8 cellular contexts compared by ENCODE assay signal in genomic region chr15:65870889-65871533, GRCh38. TPM values are rescaled to one million over a fixed set of nuclear protein-coding genes. Genes with fewer than 3 reads are reported as not detected.
DNase-seq lines count a peak whose midpoint lies in the region; TF ChIP-seq lines count a peak whose summit lies in the region.

No MANE protein-coding gene starts in this region.

- CTCF ChIA-PET in OCI-LY7 (lab: Charles Lee; ENCODE audit: unreplicated experiment), result no interaction called here

- no peaks in the 10 kb centered on the region; the same call in 1 of the 2 replicates for H4K20me1 ChIP-seq in OCI-LY7 (ENCODE audit: insufficient read depth, low read length)

- H4K91ac ChIP-seq in mesenchymal stem cell (ENCODE audit: low read length), result no peak overlapping the region

- POLR2A ChIA-PET in OCI-LY7 (lab: Charles Lee), result interaction anchor here (0.6 to 2.7 kb wide), 5 partner anchors 8 to 327 kb away, joined by 3 to 8 read pairs (median 3); no protein-coding TSS in a partner anchor

- H3K79me1 ChIP-seq in mesenchymal stem cell (replicated peaks; ENCODE audit: low read length, poor library complexity, severe bottlenecking), result no peaks in the 10 kb centered on the region

- H3K9ac ChIP-seq in mesenchymal stem cell (ENCODE audit: low read length), result peak overlapping the region; percentile 99

- H3K79me2 ChIP-seq in OCI-LY7 (ENCODE audit: insufficient read depth, low read depth, low read length), result peaks cover 67% of the 10 kb centered on the region

- no peaks in the 10 kb centered on the region for H3K27me3 ChIP-seq in mesenchymal stem cell (ENCODE audit: control insufficient read depth in 1 of 2, insufficient read depth in 1 of 2, low read length in 2 of 2)
- H3K27me3 ChIP-seq in uterus, result no peaks in the 10 kb centered on the region

- TF ChIP-seq CTCF in AG10803 (conservative IDR thresholded peaks at IDR 0.05; ENCODE audit: low read length) (no peak), GM13976 (IDR thresholded peaks at IDR 0.05; ENCODE audit: borderline replicate concordance, control extremely low read depth, extremely low read depth, insufficient read depth, missing control alignments) (no peak), OCI-LY7 (conservative IDR thresholded peaks at IDR 0.05; ENCODE audit: low read length) (no peak), uterus (IDR thresholded peaks at IDR 0.05) (no peak)

- H2BK12ac ChIP-seq in mesenchymal stem cell (ENCODE audit: low read length in 2 of 2), result no peak overlapping the region

- intact Hi-C loops in OCI-LY7 (cut with micrococcal nuclease; ENCODE audit: unreplicated experiment) (loop anchor here (5.0 kb wide), 2 partner anchors 421 to 584 kb away; partner anchors contain the start of genes DIS3L and PARP16), uterus (cut with DNase I; ENCODE audit: low total_unique reads) (no loop called here)

- H2AFZ ChIP-seq in OCI-LY7 (ENCODE audit: low read length), result peak overlapping the region; percentile 90; the same call in 1 of the 2 replicates
- no peak overlapping the region for H2AFZ ChIP-seq in mesenchymal stem cell (ENCODE audit: low read depth, low read length)

- peak overlapping the region; percentile 85 for H3K4me2 ChIP-seq in OCI-LY7 (ENCODE audit: low read length)
- H3K4me2 ChIP-seq in mesenchymal stem cell (ENCODE audit: low read length, poor library complexity, severe bottlenecking), result peak overlapping the region; percentile 17

- H3K9me2 ChIP-seq in OCI-LY7 (ENCODE audit: insufficient read depth, low read length), result no peaks in the 10 kb centered on the region

- no peak for TF ChIP-seq POLR2A in uterus (IDR thresholded peaks at IDR 0.05)

- in situ Hi-C loops in GM13976 (cut with MboI; ENCODE audit: low sequenced_read_pairs, unreplicated experiment), result no loop called here

- WGBS in mesenchymal stem cell, result 53% methylated on average over 2 of the region's 2 CpGs

- no peak overlapping the region for H3K23ac ChIP-seq in mesenchymal stem cell (ENCODE audit: low read length in 2 of 2)

- H3K36me3 ChIP-seq in OCI-LY7 (ENCODE audit: insufficient read depth, low read length) (peaks cover 25% of the 10 kb centered on the region), mesenchymal stem cell (ENCODE audit: control insufficient read depth in 1 of 2, insufficient read depth in 2 of 2, low read depth in 1 of 2, low read length in 2 of 2) (peaks cover 6 to 18% of the 10 kb centered on the region in 2 experiments), uterus (no peaks in the 10 kb centered on the region)

- no peak overlapping the region for H4K8ac ChIP-seq in mesenchymal stem cell (ENCODE audit: low read length)

- H2BK15ac ChIP-seq in mesenchymal stem cell (ENCODE audit: low read depth, poor library complexity, severe bottlenecking), result no peak overlapping the region

- H3K14ac ChIP-seq in mesenchymal stem cell (ENCODE audit: low read length in 2 of 2), result no peak overlapping the region

- no peak overlapping the region for H3K18ac ChIP-seq in mesenchymal stem cell (ENCODE audit: low read depth in 1 of 2, low read length in 2 of 2)

- no peak overlapping the region for H2BK5ac ChIP-seq in mesenchymal stem cell (ENCODE audit: low read depth, low read length, poor library complexity, severe bottlenecking)

- H3K9me3 ChIP-seq in OCI-LY7 (ENCODE audit: low read length) (no peaks in the 10 kb centered on the region), mesenchymal stem cell (ENCODE audit: control insufficient read depth, low read length) (no peaks in the 10 kb centered on the region), uterus (no peaks in the 10 kb centered on the region)

- no TSS peak for BruUV-seq in OCI-LY7 (replicated peaks; lab: Mats Ljungman, UMichigan)

- H3K4me1 ChIP-seq in OCI-LY7 (ENCODE audit: insufficient read depth, low read length, poor library complexity, severe bottlenecking) (peaks cover 18% of the 10 kb centered on the region), mesenchymal stem cell (ENCODE audit: control insufficient read depth, insufficient read depth, low read depth, low read length) (peaks cover 6% of the 10 kb centered on the region), uterus (peaks cover 0 to 4% of the 10 kb centered on the region in 2 donors)

- H3K27ac ChIP-seq in OCI-LY7 (ENCODE audit: low read depth, low read length, poor library complexity, severe bottlenecking) (peak overlapping the region; percentile 83), mesenchymal stem cell (ENCODE audit: low read length, poor library complexity, severe bottlenecking) (peak overlapping the region; percentile 63), uterus (peak overlapping the region in 1 of 2 donors; percentile 97)

- H2AK5ac ChIP-seq in mesenchymal stem cell (ENCODE audit: low read length, severe bottlenecking), result no peak overlapping the region

- DNase-seq in AG10803 (ENCODE audit: low read depth), result peak; percentile 55
- DNase-seq in GM13976 (ENCODE audit: low spot score), result peak; percentile 67
- peak; percentile 48 for DNase-seq in OCI-LY7 (ENCODE audit: low spot score)
- DNase-seq in cerebellar cortex (ENCODE audit: low spot score), result peak; percentile 50
- peak; percentile 88 for DNase-seq in mesenchymal stem cell
- no peak for DNase-seq in uterus
- DNase-seq in activated effector memory CD4-positive, alpha-beta T cell treated with anti-CD3 and anti-CD28 coated beads, Interleukin-2, amount 50 U/mL, for 16 hours, result no peak
- DNase-seq in stimulated activated CD4-positive, alpha-beta T cell treated with anti-CD3 and anti-CD28 coated beads, Interleukin-12 subunit alpha, Interleukin-12 subunit beta, amount 100 ng/mL, for 4 hours, result no peak

- H3K4me3 ChIP-seq in AG10803 (ENCODE audit: low read length) (peak overlapping the region; percentile 99), OCI-LY7 (ENCODE audit: low read depth, low read length, poor library complexity, severe bottlenecking) (peak overlapping the region; percentile 94), mesenchymal stem cell (ENCODE audit: insufficient read depth in 1 of 2, low read depth in 1 of 2, low read length in 2 of 2) (peak overlapping the region; percentile 43 to 99), uterus (peak overlapping the region; percentile 85 to 95)

- no peak overlapping the region for H3K4ac ChIP-seq in mesenchymal stem cell (ENCODE audit: low read depth in 1 of 2, low read length in 2 of 2)

- H2BK120ac ChIP-seq in mesenchymal stem cell (ENCODE audit: low read depth, low read length), result no peak overlapping the region

RNA-seq across cellular contexts. Expression of gene RAB11A, which starts 1.7 kb away (rescaled TPM):
- 116 and 130 TPM in 2 replicates for total RNA-seq in OCI-LY7 (2014; rRNA removed; shearing (Covaris generic))
- total RNA-seq in OCI-LY7 (2022) (196 and 197 TPM in 2 replicates), uterus (100 to 1,000 TPM in 2 of 4 donors, 10 to 100 TPM in 2; 62.0 to 213 (median 151) TPM)
- polyA plus RNA-seq in mesenchymal stem cell (2013, experiment 1 of 2), result 289 TPM
- 300 TPM for polyA plus RNA-seq in mesenchymal stem cell (2013, experiment 2 of 2)

Comparison
In these comparisons a context has a peak if more than half of its experiments do, and no peak if none do; other contexts are left out.
1. DNase-seq: peak in AG10803 (single experiment), GM13976 (single experiment), OCI-LY7 (single experiment), cerebellar cortex (single experiment) and mesenchymal stem cell (single experiment); none in uterus (0 of 2), activated effector memory CD4-positive, alpha-beta T cell treated with anti-CD3 and anti-CD28 coated beads, Interleukin-2, amount 50 U/mL, for 16 hours (single experiment) and stimulated activated CD4-positive, alpha-beta T cell treated with anti-CD3 and anti-CD28 coated beads, Interleukin-12 subunit alpha, Interleukin-12 subunit beta, amount 100 ng/mL, for 4 hours (single experiment).
2. Peak in every context shown above with its lines, with median percentiles within 50 percentile points of each other: H3K4me3 ChIP-seq.